10 cellular contexts compared by ENCODE assay signal in the genomic region with DNA sequence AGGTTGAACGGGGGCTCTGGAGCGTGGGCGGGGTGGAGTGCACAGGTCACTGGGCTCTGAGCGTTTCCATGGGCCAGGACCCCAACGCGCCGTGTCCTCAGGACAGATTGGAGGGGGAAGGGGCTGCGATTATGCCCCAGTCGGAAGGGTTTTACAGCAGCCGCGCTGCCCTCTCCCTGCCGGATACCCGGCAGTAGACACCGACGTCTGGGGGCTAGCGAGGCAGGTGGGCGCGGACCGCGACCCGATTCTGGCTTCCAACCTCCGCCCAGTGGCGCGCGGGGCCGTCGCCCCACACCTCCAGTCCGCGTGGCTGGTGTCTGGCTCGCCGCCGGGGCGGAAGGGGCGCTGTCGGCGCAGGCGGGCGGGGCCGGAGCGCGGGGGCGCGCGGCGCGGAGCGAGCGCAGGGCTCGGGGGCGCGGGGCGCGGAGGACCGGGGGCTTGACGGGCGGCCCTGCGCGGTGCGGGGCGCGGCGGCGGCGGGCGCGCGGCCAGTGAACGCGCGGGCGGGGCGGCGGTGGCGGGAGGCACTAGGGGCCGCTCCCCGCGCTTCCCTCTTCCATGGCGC. TPM values are rescaled to one million over a fixed set of nuclear protein-coding genes. Genes with fewer than 3 reads are reported as not detected.
DNase-seq lines count a peak whose midpoint lies in the region; FAIRE-seq and TF ChIP-seq lines count a peak whose summit lies in the region.
"Had no signal": no experiment of that assay in that cellular context is flagged by ENCODE, and none has a peak within 500 bp of the region (broad histone marks: within the 10 kb centered on the region; RNA-seq: fewer than 3 reads in every experiment).

No MANE protein-coding gene starts in this region.

- H3K4me3 ChIP-seq in Caco-2 (ENCODE audit: low read depth, low read length) (peak overlapping the region; percentile 12), HUES48 (ENCODE audit: low read depth, low read length) (peak overlapping the region; percentile 59), H1 (ENCODE audit: extremely low read depth in 1 of 4, insufficient read depth in 2 of 4, low read depth in 3 of 4, low read length in 4 of 4) (peak overlapping the region; percentile 19 to 88 (median 40)), neuron (ENCODE audit: low read length) (peak overlapping the region; percentile 20)

- H3K4me2 ChIP-seq in H1 (ENCODE audit: insufficient read depth in 1 of 2, low read depth in 2 of 2, low read length in 2 of 2) = peak overlapping the region; percentile 83 to 95

- H2AFZ ChIP-seq in H1 (ENCODE audit: low read length) (peak overlapping the region; percentile 84; the same call in 1 of the 2 replicates), neuron (ENCODE audit: low read depth, low read length) (no peak overlapping the region)

- H3K4me1 ChIP-seq in Caco-2 = peaks cover 15% of the 10 kb centered on the region
- peaks cover 19% of the 10 kb centered on the region; the same call in 1 of the 2 replicates for H3K4me1 ChIP-seq in HUES48 (ENCODE audit: control insufficient read depth, insufficient read depth, low read length)
- peaks cover 0 to 41% (median 31%) of the 10 kb centered on the region in 4 experiments; a peak in 6 of 7 replicates for H3K4me1 ChIP-seq in H1 (replicated peaks in 1 of 4; ENCODE audit: control insufficient read depth in 3 of 4, insufficient read depth in 4 of 4, low read length in 3 of 4)
- peaks cover 30% of the 10 kb centered on the region for H3K4me1 ChIP-seq in neuron (ENCODE audit: insufficient read depth, low read length)

- no peak overlapping the region for H2AK5ac ChIP-seq in H1 (ENCODE audit: low read depth, low read length)

- H3K4me3 Mint-ChIP-seq in Caco-2 (ENCODE audit: unreplicated experiment) = peak overlapping the region; percentile 54

- H3K18ac ChIP-seq in H1 (ENCODE audit: extremely low read depth, low read length) = peak overlapping the region; percentile 0; the same call in 1 of the 2 replicates

- H3K36me3 Mint-ChIP-seq in Caco-2 (ENCODE audit: insufficient read depth, unreplicated experiment) = no peaks in the 10 kb centered on the region

- H3K27ac ChIP-seq in HUES48 (ENCODE audit: low read depth, low read length) = no peak overlapping the region
- no peak overlapping the region for H3K27ac ChIP-seq in H1 (ENCODE audit: low read depth, low read length)

- H3K79me1 ChIP-seq in H1 (ENCODE audit: low read depth, low read length) = peaks cover 3% of the 10 kb centered on the region

- H3K4me1 Mint-ChIP-seq in Caco-2 (ENCODE audit: low read depth, unreplicated experiment) = no peaks in the 10 kb centered on the region

- H2BK15ac ChIP-seq in H1 (ENCODE audit: low read length) = no peak overlapping the region

- peaks cover 19% of the 10 kb centered on the region for H3K27me3 Mint-ChIP-seq in Caco-2 (ENCODE audit: insufficient read depth, unreplicated experiment)

- H3K79me2 ChIP-seq in H1 (ENCODE audit: control insufficient read depth in 1 of 2, insufficient read depth in 2 of 2, low read length in 2 of 2) = peaks cover 0 to 20% of the 10 kb centered on the region in 2 experiments; a peak in 2 of 4 replicates

- peaks cover 31% of the 10 kb centered on the region for H3K23me2 ChIP-seq in H1 (ENCODE audit: low read depth, low read length)

- H2BK12ac ChIP-seq in H1 (ENCODE audit: low read depth, low read length) = peak overlapping the region; percentile 27; the same call in 1 of the 2 replicates

- H2BK5ac ChIP-seq in H1 (ENCODE audit: low read depth, low read length) = no peak overlapping the region

- POLR2A ChIA-PET in Caco-2 (lab: Charles Lee) (no interaction called here), H1 (lab: Charles Lee; ENCODE audit: partially characterized antibody) (interaction anchor here (1.4 kb wide), 1 partner anchor 9 kb away, joined by 3 read pairs; no protein-coding TSS in a partner anchor)

- intact Hi-C loops in Caco-2 (cut with micrococcal nuclease; ENCODE audit: unreplicated experiment) = loop anchor here (2.0 kb wide), 1 partner anchor 429 kb away; no protein-coding TSS in a partner anchor

- no peak overlapping the region for H4K5ac ChIP-seq in H1 (ENCODE audit: insufficient read length, low read depth, low read length)

- no peak for TF ChIP-seq EP300 in H1 (IDR thresholded peaks at IDR 0.05; ENCODE audit: borderline replicate concordance in 1 of 2, low read depth in 2 of 2, low read length in 2 of 2)

- TF ChIP-seq CTCF in Caco-2 (IDR thresholded peaks at IDR 0.05; ENCODE audit: insufficient read depth in 1 of 2, low read depth in 1 of 2, low read length in 1 of 2, severe bottlenecking in 1 of 2, unreplicated experiment in 1 of 2) = peak in 1 of 2 experiments; percentile 5
- TF ChIP-seq CTCF in H1 (IDR thresholded peaks at IDR 0.05; ENCODE audit: control extremely low read depth in 1 of 3, insufficient read depth in 1 of 3, low read depth in 1 of 3, low read length in 3 of 3) = 0 out of 4 replicates have a peak, but pooled peaks of 1 of the 3 experiments have one; percentile 28

- BruUV-seq in Caco-2 (replicated peaks; lab: Mats Ljungman, UMichigan) = no TSS peak

- H3K27me3 ChIP-seq in Caco-2 (replicated peaks; ENCODE audit: control insufficient read depth, insufficient read depth, low read length) (peaks cover 5% of the 10 kb centered on the region; the same call in 1 of the 2 replicates), HUES48 (ENCODE audit: control insufficient read depth, insufficient read depth, low read length) (peaks cover 30% of the 10 kb centered on the region), H1 (replicated peaks in 1 of 4; ENCODE audit: control insufficient read depth in 3 of 4, extremely low read depth in 1 of 4, insufficient read depth in 3 of 4, low read length in 3 of 4) (peaks cover 21 to 35% (median 27%) of the 10 kb centered on the region in 4 experiments), neuron (ENCODE audit: insufficient read depth, low read length) (peaks cover 45% of the 10 kb centered on the region)

- no peak overlapping the region; the same call in 1 of the 2 replicates for H4K8ac ChIP-seq in H1 (ENCODE audit: extremely low read depth, insufficient read depth, low read length)

- no peak overlapping the region for H3K27ac Mint-ChIP-seq in Caco-2 (ENCODE audit: unreplicated experiment)
- H3K27ac Mint-ChIP-seq: activated CD4-positive, alpha-beta memory T cell treated with anti-CD3 and anti-CD28 coated beads, Interleukin-2, amount 10 ng/mL, durations not matched to agents 7 days and 5 days had no signal

- no peak overlapping the region for H3K56ac ChIP-seq in H1 (replicated peaks; ENCODE audit: insufficient read length, low read depth, low read length)

- H3K9me3 ChIP-seq in Caco-2 (no peaks in the 10 kb centered on the region), HUES48 (ENCODE audit: control insufficient read depth, insufficient read depth, low read length) (no peaks in the 10 kb centered on the region), H1 (ENCODE audit: insufficient read depth in 2 of 2, low read depth in 1 of 2, low read length in 1 of 2) (no peaks in the 10 kb centered on the region), neuron (ENCODE audit: low read length) (no peaks in the 10 kb centered on the region)

- FAIRE-seq in H1 (lab: Jason Lieb, UNC) = no peak

- no peak overlapping the region for H3K14ac ChIP-seq in H1 (ENCODE audit: insufficient read length)

- H3K9ac ChIP-seq in HUES48 (ENCODE audit: low read depth, low read length) (no peak overlapping the region), H1 (replicated peaks in 1 of 4; ENCODE audit: extremely low read depth in 1 of 4, low read depth in 3 of 4, low read length in 3 of 4) (no peak overlapping the region)

- no peak for TF ChIP-seq POLR2A in H1 (IDR thresholded peaks at IDR 0.05; ENCODE audit: control extremely low read depth in 1 of 2, low read depth in 2 of 2, low read length in 2 of 2)

- 2% methylated on average over 19 of the region's 78 CpGs; no CpG with 5 or more reads in 1 of the 2 experiments for WGBS in H1 (ENCODE audit: extremely low coverage in 1 of 2, insufficient coverage in 1 of 2, insufficient read length in 1 of 2, insufficient replicate concordance in 2 of 2, low coverage in 1 of 2, low lambda C conversion rate in 2 of 2, missing lambda C conversion rate in 1 of 2), 2 experiments

- DNase-seq in Caco-2 (peak in 1 of 2 experiments; percentile 36), H1 (ENCODE audit: low read depth in 1 of 2, low spot score in 2 of 2) (peak in 1 of 2 experiments; percentile 70), iPS-NIHi11 (ENCODE audit: low spot score) (no peak), activated gamma-delta T cell treated with Interleukin-2 at 50 U/mL for 16 hours (no peak)
- DNase-seq in activated naive CD4-positive, alpha-beta T cell treated with anti-CD3 and anti-CD28 coated beads, Interleukin-2, amount 50 U/mL, for 16 hours = no peak
- DNase-seq: activated CD4-positive, alpha-beta memory T cell treated with anti-CD3 and anti-CD28 coated beads, Interleukin-2, amount 10 ng/mL, durations not matched to agents 7 days and 5 days; SHP77 treated with DMSO at 0.1 percent for 48 hours had no signal

- H3K36me3 ChIP-seq in Caco-2 (ENCODE audit: control insufficient read depth, insufficient read depth, low read length) (no peaks in the 10 kb centered on the region), HUES48 (ENCODE audit: control insufficient read depth, insufficient read depth, low read length) (no peaks in the 10 kb centered on the region), H1 (ENCODE audit: control insufficient read depth in 2 of 4, insufficient read depth in 4 of 4, low read length in 3 of 4) (no peaks in the 10 kb centered on the region; a peak in 1 of 8 replicates), neuron (ENCODE audit: insufficient read depth, low read length) (no peaks in the 10 kb centered on the region)

- H4K91ac ChIP-seq in H1 (replicated peaks; ENCODE audit: insufficient read length, low read length) = no peak overlapping the region

- H3K9me3 Mint-ChIP-seq in Caco-2 (ENCODE audit: unreplicated experiment) = no peaks in the 10 kb centered on the region
- H3K9me3 Mint-ChIP-seq: activated CD4-positive, alpha-beta memory T cell treated with anti-CD3 and anti-CD28 coated beads, Interleukin-2, amount 10 ng/mL, durations not matched to agents 7 days and 5 days had no signal

- no peak for TF ChIP-seq RAD21 in H1 (IDR thresholded peaks at IDR 0.05 in 1 of 2, conservative IDR thresholded peaks at IDR 0.05 in 1 of 2; ENCODE audit: low read depth in 2 of 2, low read length in 2 of 2)

- no peak overlapping the region for H2BK120ac ChIP-seq in H1 (replicated peaks; ENCODE audit: low read depth, low read length)

- H3K4ac ChIP-seq in H1 (replicated peaks; ENCODE audit: insufficient read length, low read depth, low read length) = no peak overlapping the region

- peaks cover 9 to 13% of the 10 kb centered on the region in 2 experiments for H4K20me1 ChIP-seq in H1 (replicated peaks in 1 of 2; ENCODE audit: control insufficient read depth in 1 of 2, insufficient read depth in 2 of 2, low read length in 2 of 2)

- CTCF ChIA-PET in Caco-2 (lab: Charles Lee) = interaction anchor here (0.6 kb wide), 1 partner anchor 58 kb away, joined by 3 read pairs; no protein-coding TSS in a partner anchor
- CTCF ChIA-PET in H1 (lab: Charles Lee; ENCODE audit: partially characterized antibody) = interaction anchor here (0.6 kb wide), 1 partner anchor 51 kb away, joined by 3 read pairs; no protein-coding TSS in a partner anchor

- no peak overlapping the region for H2BK20ac ChIP-seq in H1 (ENCODE audit: low read length)

- H3K23ac ChIP-seq in H1 (ENCODE audit: insufficient read length) = no peak overlapping the region

RNA-seq across cellular contexts. Expression of a gene that starts 2.4 kb away (rescaled TPM):
- total RNA-seq in Caco-2 (2022) = 4.2 and 5.5 TPM in 2 replicates
- 41.6 and 42.3 TPM in 2 replicates for total RNA-seq in H1 (2021; fragmentation: NEBNext Ultra II Directional; extraction: Animal tissue kit (Norgen Biotek cat#: 25700))
- polyA plus RNA-seq in H1 (2011; rRNA removed) = 11.5 and 25.9 TPM in 2 replicates
- polyA plus RNA-seq in H1 (2011; cell fraction: cytosol; rRNA removed) = 18.3 TPM
- polyA plus RNA-seq in H1 (2011; cell fraction: nucleus; rRNA removed) = 49.7 TPM
- polyA plus RNA-seq in H1 (2012, experiment 1 of 2) = 14.7 to 22.6 TPM (median 20.0 TPM) in 4 replicates
- polyA plus RNA-seq in H1 (2012, experiment 2 of 2) = 16.2 TPM
- polyA plus RNA-seq in H1 (2013, experiment 1 of 2) = 13.6 TPM
- 12.8 TPM for polyA plus RNA-seq in H1 (2013, experiment 2 of 2)
- polyA minus RNA-seq in H1 (2011; rRNA and poly(A)+ RNA removed) = 2.8 and 6.1 TPM in 2 replicates
- 24.9 TPM for polyA minus RNA-seq in H1 (2011; cell fraction: cytosol; rRNA and poly(A)+ RNA removed)
- 24.4 TPM for polyA minus RNA-seq in H1 (2011; cell fraction: nucleus; rRNA and poly(A)+ RNA removed)

RNA-seq across cellular contexts. Expression of a gene that starts 50.5 kb away (rescaled TPM):
- not detected in 2 replicates for total RNA-seq in Caco-2 (2022)
- total RNA-seq in H1 (2021; fragmentation: NEBNext Ultra II Directional; extraction: Animal tissue kit (Norgen Biotek cat#: 25700)) = 0.34 and 0.46 TPM in 2 replicates
- polyA plus RNA-seq in H1 (2011; rRNA removed) = 0.59 and 0.89 TPM in 2 replicates
- 0.79 TPM for polyA plus RNA-seq in H1 (2011; cell fraction: cytosol; rRNA removed)
- 6.4 TPM for polyA plus RNA-seq in H1 (2011; cell fraction: nucleus; rRNA removed)
- 0.22 to 1.6 TPM (median 1.0 TPM) in 4 replicates for polyA plus RNA-seq in H1 (2012, experiment 1 of 2)
- polyA plus RNA-seq in H1 (2012, experiment 2 of 2) = 0.21 TPM
- polyA plus RNA-seq in H1 (2013, experiment 1 of 2) = 0.36 TPM
- 0.06 TPM for polyA plus RNA-seq in H1 (2013, experiment 2 of 2)
- 0.32 and 1.2 TPM in 2 replicates for polyA minus RNA-seq in H1 (2011; rRNA and poly(A)+ RNA removed)
- 1.3 TPM for polyA minus RNA-seq in H1 (2011; cell fraction: cytosol; rRNA and poly(A)+ RNA removed)
- 2.8 TPM for polyA minus RNA-seq in H1 (2011; cell fraction: nucleus; rRNA and poly(A)+ RNA removed)
- total RNA-seq: activated CD4-positive, alpha-beta memory T cell treated with anti-CD3 and anti-CD28 coated beads, Interleukin-2, amount 10 ng/mL, durations not matched to agents 7 days and 5 days; fibroblast of villous mesenchyme had no signal
